In genomic region chr7:12737364-12737763, GRCh38 we compare ENCODE assay signal across 17 cellular contexts. TPM values are rescaled to one million over a fixed set of nuclear protein-coding genes. Genes with fewer than 3 reads are reported as not detected.
A peak's percentile ranks its signal among the peaks of the same experiment; 100 is the strongest.
DNase-seq lines count a peak whose midpoint lies in the region; ATAC-seq and TF ChIP-seq lines count a peak whose summit lies in the region.
"Had no signal": no experiment of that assay in that cellular context is flagged by ENCODE, and none has a peak within 500 bp of the region (broad histone marks: within the 10 kb centered on the region; RNA-seq: fewer than 3 reads in every experiment).

No MANE protein-coding gene starts in this region.

- intact Hi-C loops in left ventricle myocardium superior (cut with micrococcal nuclease), result no loop called here
- intact Hi-C loops in left ventricle myocardium inferior (cut with micrococcal nuclease), result no loop called here

- TF ChIP-seq CTCF in left ventricle myocardium inferior (IDR thresholded peaks at IDR 0.05; ENCODE audit: borderline replicate concordance) (no peak), smooth muscle cell (IDR thresholded peaks at IDR 0.05; ENCODE audit: borderline replicate concordance, insufficient read depth, poor library complexity, severe bottlenecking) (no peak), foreskin keratinocyte (conservative IDR thresholded peaks at IDR 0.05) (no peak)

- no peak overlapping the region for H3K4me2 ChIP-seq in smooth muscle cell

- H2AFZ ChIP-seq in smooth muscle cell (ENCODE audit: low read depth), result no peak overlapping the region

- DNase-seq in left ventricle myocardium superior (no peak), left ventricle myocardium inferior (no peak), NCI-H69 (lab: John Stamatoyannopoulos, UW) (peak; percentile 75), medulla oblongata (ENCODE audit: extremely low spot score) (peak; percentile 19), smooth muscle cell (lab: John Stamatoyannopoulos, UW; ENCODE audit: unreplicated experiment) (no peak), foreskin keratinocyte (no peak), ecto neural progenitor cell (ENCODE audit: low spot score) (no peak)
- DNase-seq: ACHN, MM.1S, NCI-H1092, NCI-H187 treated with DMSO at 0.1 percent for 48 hours, NCI-H446, NCI-H526 treated with DMSO at 0.1 percent for 48 hours, RPMI8226, T-helper 1 cell had no signal

- H3K36me3 ChIP-seq in left ventricle myocardium inferior (no peaks in the 10 kb centered on the region), smooth muscle cell (ENCODE audit: low read depth) (no peaks in the 10 kb centered on the region)
- H3K36me3 ChIP-seq: HAP-1 had no signal

- H3K4me3 ChIP-seq in left ventricle myocardium inferior, result no peak overlapping the region
- H3K4me3 ChIP-seq in smooth muscle cell, result no peak overlapping the region
- H3K4me3 ChIP-seq: HAP-1 had no signal

- H3K27ac ChIP-seq in left ventricle myocardium inferior (replicated peaks) (no peak overlapping the region), smooth muscle cell (ENCODE audit: low read depth) (no peak overlapping the region), foreskin keratinocyte (no peak overlapping the region)
- H3K27ac ChIP-seq: C4-2B had no signal

- H4K20me1 ChIP-seq in smooth muscle cell (ENCODE audit: low read depth), result no peaks in the 10 kb centered on the region

- H3K9me3 ChIP-seq in left ventricle myocardium inferior (replicated peaks), result no peaks in the 10 kb centered on the region
- no peaks in the 10 kb centered on the region for H3K9me3 ChIP-seq in smooth muscle cell (replicated peaks; ENCODE audit: low read depth)
- H3K9me3 ChIP-seq: HAP-1 had no signal

- H3K27me3 ChIP-seq in left ventricle myocardium inferior (ENCODE audit: low read depth), result no peaks in the 10 kb centered on the region
- H3K27me3 ChIP-seq in smooth muscle cell (ENCODE audit: low read depth), result no peaks in the 10 kb centered on the region
- H3K27me3 ChIP-seq in foreskin keratinocyte, result no peaks in the 10 kb centered on the region

- WGBS in smooth muscle cell (ENCODE audit: low lambda C conversion rate), result 88% methylated on average over 1 of the region's 1 CpG

- no peaks in the 10 kb centered on the region for H3F3A ChIP-seq in smooth muscle cell (ENCODE audit: low read depth)

- no peak overlapping the region for H3K9ac ChIP-seq in smooth muscle cell (ENCODE audit: low read depth)

- no peaks in the 10 kb centered on the region for H3K79me2 ChIP-seq in smooth muscle cell (ENCODE audit: low read depth)

- H3K4me1 ChIP-seq in left ventricle myocardium inferior, result peaks cover 10% of the 10 kb centered on the region
- no peaks in the 10 kb centered on the region for H3K4me1 ChIP-seq in smooth muscle cell (ENCODE audit: low read depth)
- no peaks in the 10 kb centered on the region for H3K4me1 ChIP-seq in foreskin keratinocyte
- H3K4me1 ChIP-seq: HAP-1 had no signal

- ATAC-seq in left ventricle myocardium superior (peak; percentile 64), foreskin keratinocyte (no peak)

RNA-seq across cellular contexts. Expression of gene ARL4A, which starts 49.9 kb away (rescaled TPM):
- 14.3 TPM for total RNA-seq in left ventricle myocardium superior
- 11.5 TPM for total RNA-seq in left ventricle myocardium inferior
- 86.6 and 112 TPM in 2 replicates for total RNA-seq in smooth muscle cell
- polyA plus RNA-seq in smooth muscle cell, result 97.3 and 113 TPM in 2 replicates
- 14.0 and 15.3 TPM in 2 replicates for total RNA-seq in foreskin keratinocyte
- 11.0 and 15.0 TPM in 2 replicates for polyA plus RNA-seq in foreskin keratinocyte

Comparison
In these comparisons a context has a peak if more than half of its experiments do, and no peak if none do; other contexts are left out.
1. DNase-seq: peak in NCI-H69 (single experiment) and medulla oblongata (single experiment); none in left ventricle myocardium superior (single experiment), left ventricle myocardium inferior (single experiment), smooth muscle cell (single experiment), foreskin keratinocyte (0 of 2) and ecto neural progenitor cell (single experiment).